21 cellular contexts compared by ENCODE assay signal in the genomic region with DNA sequence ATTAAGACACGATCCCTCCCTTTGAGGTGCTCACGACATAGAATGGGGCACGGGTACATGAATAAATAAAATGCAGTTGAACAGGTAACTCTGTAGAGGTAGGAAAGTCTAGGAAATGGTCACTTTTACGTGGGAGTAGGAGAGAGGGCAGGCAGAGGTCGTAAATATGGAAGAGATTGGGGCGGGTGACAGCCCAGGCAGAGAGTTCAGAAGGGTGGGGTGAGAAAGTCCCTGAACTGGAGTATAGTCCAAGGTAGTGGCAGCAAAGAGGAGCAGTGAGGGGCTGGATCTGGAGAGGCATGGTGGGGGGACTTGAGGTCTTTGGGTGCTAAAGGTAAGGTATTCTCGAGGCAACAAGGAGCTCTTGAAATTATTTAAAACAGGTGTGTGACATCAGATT.
DNase-seq lines count a peak whose midpoint lies in the region; FAIRE-seq and TF ChIP-seq lines count a peak whose summit lies in the region.
"Had no signal": no experiment of that assay in that cellular context is flagged by ENCODE, and none has a peak within 500 bp of the region (broad histone marks: within the 10 kb centered on the region; RNA-seq: fewer than 3 reads in every experiment).

No MANE protein-coding gene starts in this region.

- H3K9ac ChIP-seq in GM23248 (0 out of 2 replicates have a peak overlapping the region, but pooled peaks have one; percentile 15), fibroblast of lung (ENCODE audit: insufficient read depth, low read length) (no peak overlapping the region), mucosa of rectum (ENCODE audit: low read depth in 1 of 2, low read length in 2 of 2) (no peak overlapping the region), skeletal muscle tissue (ENCODE audit: low read depth in 1 of 3, low read length in 3 of 3) (no peak overlapping the region)

- in situ Hi-C loops in GM23248 (cut with MboI) = no loop called here

- H3K9me2 ChIP-seq in GM23248 (ENCODE audit: insufficient read depth) = no peaks in the 10 kb centered on the region

- no peak for TF ChIP-seq CTCF in fibroblast of lung (conservative IDR thresholded peaks at IDR 0.05 in 1 of 2, IDR thresholded peaks at IDR 0.05 in 1 of 2; ENCODE audit: low read depth in 1 of 2, low read length in 2 of 2)

- H3K27ac ChIP-seq in GM23248 (peak overlapping the region; percentile 51; the same call in 1 of the 2 replicates), fibroblast of lung (ENCODE audit: insufficient read depth, low read length) (peak overlapping the region; percentile 71), mucosa of rectum (ENCODE audit: low read depth in 2 of 2, low read length in 2 of 2) (peak overlapping the region; percentile 40 to 65), skeletal muscle tissue (ENCODE audit: low read depth, low read length) (peak overlapping the region; percentile 69), small intestine (ENCODE audit: low read depth in 1 of 2, low read length in 1 of 2) (peak overlapping the region in 1 of 2 donors; percentile 93)

- H3K4me2 ChIP-seq in GM23248 (ENCODE audit: unreplicated experiment) (no peak overlapping the region), fibroblast of lung (ENCODE audit: extremely low read depth, insufficient read depth, low read length) (peak overlapping the region; percentile 68)

- peaks cover 10% of the 10 kb centered on the region for H3K4me1 ChIP-seq in GM23248 (ENCODE audit: insufficient read depth)
- H3K4me1 ChIP-seq in fibroblast of lung (ENCODE audit: control insufficient read depth, extremely low read depth, insufficient read depth, low read length) = peaks cover 5% of the 10 kb centered on the region
- H3K4me1 ChIP-seq in mucosa of rectum (ENCODE audit: control insufficient read depth in 2 of 2, insufficient read depth in 2 of 2, low read length in 2 of 2) = peaks cover 2 to 14% of the 10 kb centered on the region in 2 donors
- peaks cover 15 to 24% (median 24%) of the 10 kb centered on the region in 3 donors for H3K4me1 ChIP-seq in skeletal muscle tissue (ENCODE audit: control insufficient read depth in 3 of 3, insufficient read depth in 3 of 3, low read length in 3 of 3)
- H3K4me1 ChIP-seq in small intestine (ENCODE audit: control insufficient read depth in 2 of 2, insufficient read depth in 1 of 2, low read depth in 1 of 2, low read length in 1 of 2) = peaks cover 0 to 12% of the 10 kb centered on the region in 2 donors

- H3K9me3 ChIP-seq in GM23248 (ENCODE audit: low read depth) = no peaks in the 10 kb centered on the region
- H3K9me3 ChIP-seq in fibroblast of lung (ENCODE audit: control insufficient read depth, insufficient read depth, low read depth, low read length) = no peaks in the 10 kb centered on the region
- H3K9me3 ChIP-seq in mucosa of rectum (ENCODE audit: control insufficient read depth in 2 of 2, low read length in 2 of 2) = peaks cover 0 to 6% of the 10 kb centered on the region in 2 donors
- peaks cover 0 to 7% (median 5%) of the 10 kb centered on the region in 3 donors for H3K9me3 ChIP-seq in skeletal muscle tissue (ENCODE audit: control insufficient read depth in 3 of 3, low read length in 3 of 3)
- no peaks in the 10 kb centered on the region for H3K9me3 ChIP-seq in small intestine (ENCODE audit: control insufficient read depth, low read depth)

- no peaks in the 10 kb centered on the region for H4K20me1 ChIP-seq in GM23248 (ENCODE audit: insufficient read depth)
- no peaks in the 10 kb centered on the region for H4K20me1 ChIP-seq in fibroblast of lung (ENCODE audit: control insufficient read depth, extremely low read depth, insufficient read depth, low read length)

- H3K27me3 ChIP-seq in GM23248 (replicated peaks; ENCODE audit: insufficient read depth) (no peaks in the 10 kb centered on the region), fibroblast of lung (ENCODE audit: control insufficient read depth, insufficient read depth, low read length) (no peaks in the 10 kb centered on the region), mucosa of rectum (ENCODE audit: control insufficient read depth in 2 of 2, insufficient read depth in 2 of 2, low read length in 2 of 2) (no peaks in the 10 kb centered on the region), skeletal muscle tissue (ENCODE audit: control insufficient read depth in 3 of 3, insufficient read depth in 3 of 3, low read length in 3 of 3) (no peaks in the 10 kb centered on the region), small intestine (ENCODE audit: control insufficient read depth in 2 of 2, insufficient read depth in 2 of 2, low read length in 2 of 2) (no peaks in the 10 kb centered on the region)

- no peak overlapping the region for H2AFZ ChIP-seq in GM23248
- no peak overlapping the region for H2AFZ ChIP-seq in fibroblast of lung (ENCODE audit: low read length)

- no peak for FAIRE-seq in small intestine (lab: Jason Lieb, UNC)
- FAIRE-seq: A204.1, HTR-8/SVneo had no signal

- H3K79me2 ChIP-seq in GM23248 (ENCODE audit: insufficient read depth) = no peaks in the 10 kb centered on the region
- H3K79me2 ChIP-seq in fibroblast of lung (ENCODE audit: control insufficient read depth, insufficient read depth, low read length) = no peaks in the 10 kb centered on the region

- intact Hi-C loops in posterior vena cava (cut with DNase I) = no loop called here

- H3K4me3 ChIP-seq in GM23248 = no peak overlapping the region
- no peak overlapping the region for H3K4me3 ChIP-seq in fibroblast of lung (replicated peaks in 1 of 4; ENCODE audit: control extremely low read depth in 1 of 4, insufficient read depth in 1 of 4, low read depth in 3 of 4, low read length in 4 of 4)
- no peak overlapping the region for H3K4me3 ChIP-seq in mucosa of rectum (ENCODE audit: low read length in 2 of 2)
- H3K4me3 ChIP-seq in skeletal muscle tissue (ENCODE audit: low read length in 3 of 3) = no peak overlapping the region
- H3K4me3 ChIP-seq in small intestine (ENCODE audit: low read depth in 1 of 2, low read length in 2 of 2) = no peak overlapping the region

- peaks cover 8% of the 10 kb centered on the region for H3F3A ChIP-seq in GM23248 (ENCODE audit: insufficient read depth)

- no peaks in the 10 kb centered on the region for H3K36me3 ChIP-seq in GM23248 (ENCODE audit: low read depth)
- no peaks in the 10 kb centered on the region for H3K36me3 ChIP-seq in fibroblast of lung (ENCODE audit: control insufficient read depth, insufficient read depth, low read length)
- peaks cover 7% of the 10 kb centered on the region in 2 donors for H3K36me3 ChIP-seq in mucosa of rectum (ENCODE audit: control insufficient read depth in 2 of 2, insufficient read depth in 2 of 2, low read length in 2 of 2)
- peaks cover 4 to 5% (median 4%) of the 10 kb centered on the region in 3 donors for H3K36me3 ChIP-seq in skeletal muscle tissue (ENCODE audit: control insufficient read depth in 3 of 3, insufficient read depth in 3 of 3, low read length in 3 of 3)
- no peaks in the 10 kb centered on the region for H3K36me3 ChIP-seq in small intestine (ENCODE audit: control insufficient read depth in 2 of 2, insufficient read depth in 2 of 2, low read length in 2 of 2)

- DNase-seq in GM23248 = no peak
- DNase-seq in fibroblast of lung (ENCODE audit: low read depth in 2 of 2) = no peak
- DNase-seq in small intestine = no peak
- DNase-seq in posterior vena cava (ENCODE audit: low spot score) = no peak
- no peak for DNase-seq in A172 (ENCODE audit: low spot score)
- no peak for DNase-seq in HK-2 (ENCODE audit: unreplicated experiment)
- DNase-seq: activated CD4-positive, CD25-positive, alpha-beta regulatory T cell treated with anti-CD3 and anti-CD28 coated beads, Interleukin-2, amount 50 U/mL, for 72 hours; activated effector memory CD4-positive, alpha-beta T cell treated with anti-CD3 and anti-CD28 coated beads, Interleukin-2, amount 50 U/mL, for 16 hours; dermis blood vessel endothelial cell; hippocampal formation; naive thymus-derived CD4-positive, alpha-beta T cell; NCI-H1436; NCI-H2227 treated with DMSO at 0.1 percent for 48 hours; NK-92 treated with Interleukin-12 subunit alpha and Interleukin-12 subunit beta, amount 100 ng/mL, for 24 hours; stimulated activated CD4-positive, alpha-beta T cell treated with anti-CD3 and anti-CD28 coated beads, Interleukin-4, amount 100 ng/mL, for 24 hours; stimulated activated CD8-positive, alpha-beta memory T cell treated with anti-CD3 and anti-CD28 coated beads, Interleukin-4, amount 100 ng/mL, for 48 hours; T-helper 9 cell had no signal

- WGBS in GM23248 (ENCODE audit: low coverage in 1 of 2, low lambda C conversion rate in 2 of 2, missing lambda C conversion rate in 2 of 2), 2 experiments = 46 to 50% methylated on average over 7 of the region's 7 CpGs
- WGBS in small intestine, 3 donors = 75 to 84% (median 81%) methylated on average over 7 of the region's 7 CpGs
